1 cellular context compared by ENCODE assay signal in the genomic region with DNA sequence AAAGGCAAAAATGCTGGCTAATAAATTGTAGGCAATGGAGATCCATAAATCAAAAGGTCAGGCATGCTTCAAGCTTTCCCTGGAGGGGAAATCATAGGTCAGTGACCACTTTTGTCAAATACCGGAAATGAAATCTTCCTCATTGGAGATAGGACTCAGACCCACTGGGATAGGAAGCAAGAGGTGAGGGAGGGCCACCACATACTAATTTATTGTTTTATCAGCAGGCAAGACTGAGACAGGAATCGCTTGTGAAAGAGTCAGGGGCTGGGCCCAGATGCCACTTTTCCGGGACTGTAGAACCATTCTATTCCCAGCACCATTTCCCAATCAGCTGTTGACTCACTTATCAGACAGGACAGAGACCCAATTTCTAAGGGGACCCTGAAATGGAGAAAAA.
TF ChIP-seq lines count a peak whose summit lies in the region.

No MANE protein-coding gene starts in this region.

TF ChIP-seq in K562, 482 proteins besides CTCF, POLR2A, EP300 and RAD21 (continued from another document and continues in another):
- TF ChIP-seq, protein P1, sequence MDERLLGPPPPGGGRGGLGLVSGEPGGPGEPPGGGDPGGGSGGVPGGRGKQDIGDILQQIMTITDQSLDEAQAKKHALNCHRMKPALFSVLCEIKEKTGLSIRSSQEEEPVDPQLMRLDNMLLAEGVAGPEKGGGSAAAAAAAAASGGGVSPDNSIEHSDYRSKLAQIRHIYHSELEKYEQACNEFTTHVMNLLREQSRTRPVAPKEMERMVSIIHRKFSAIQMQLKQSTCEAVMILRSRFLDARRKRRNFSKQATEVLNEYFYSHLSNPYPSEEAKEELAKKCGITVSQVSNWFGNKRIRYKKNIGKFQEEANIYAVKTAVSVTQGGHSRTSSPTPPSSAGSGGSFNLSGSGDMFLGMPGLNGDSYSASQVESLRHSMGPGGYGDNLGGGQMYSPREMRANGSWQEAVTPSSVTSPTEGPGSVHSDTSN (CRISPR knock-in tag; IDR thresholded peaks at IDR 0.05; ENCODE audit: low read depth) = no peak
- TF ChIP-seq, protein P1 (tag; conservative IDR thresholded peaks at IDR 0.05; ENCODE audit: low read depth) = peak; percentile 50; the same call in 1 of the 2 replicates
- no peak for TF ChIP-seq OTX1 (CRISPR knock-in tag; IDR thresholded peaks at IDR 0.05)
- TF ChIP-seq KAT7 (CRISPR knock-in tag; IDR thresholded peaks at IDR 0.05; ENCODE audit: borderline replicate concordance) = no peak
- TF ChIP-seq ZNF79 (CRISPR knock-in tag; IDR thresholded peaks at IDR 0.05; ENCODE audit: low read depth) = no peak
- TF ChIP-seq PHF20 (IDR thresholded peaks at IDR 0.05; ENCODE audit: partially characterized antibody) = no peak
- TF ChIP-seq POU5F1 (IDR thresholded peaks at IDR 0.05; ENCODE audit: borderline replicate concordance, low read depth, low read length, partially characterized antibody) = no peak
- TF ChIP-seq ZNF12 (CRISPR knock-in tag; IDR thresholded peaks at IDR 0.05) = no peak
- TF ChIP-seq KLF16 (IDR thresholded peaks at IDR 0.05) = no peak
- TF ChIP-seq FOXP1 (CRISPR knock-in tag; IDR thresholded peaks at IDR 0.05) = no peak
- no peak for TF ChIP-seq RAD51 (IDR thresholded peaks at IDR 0.05; ENCODE audit: borderline replicate concordance, low read depth)
- no peak for TF ChIP-seq ZNF77 (CRISPR knock-in tag; IDR thresholded peaks at IDR 0.05)
- no peak for TF ChIP-seq SRSF7 (optimal IDR thresholded peaks at IDR 0.05; ENCODE audit: low read depth, low read length)
- TF ChIP-seq FOXK1 (CRISPR knock-in tag; IDR thresholded peaks at IDR 0.05; ENCODE audit: borderline replicate concordance) = no peak
- TF ChIP-seq ETS2 (tag; IDR thresholded peaks at IDR 0.05; ENCODE audit: borderline replicate concordance, poor library complexity, severe bottlenecking) = no peak
- TF ChIP-seq PRPF4 (IDR thresholded peaks at IDR 0.05; ENCODE audit: insufficient read depth, low read depth, low read length, poor library complexity, severe bottlenecking) = no peak
- TF ChIP-seq ZNF224 (CRISPR knock-in tag; IDR thresholded peaks at IDR 0.05) = no peak
- no peak for TF ChIP-seq AFF4 (CRISPR knock-in tag; IDR thresholded peaks at IDR 0.05)
- no peak for TF ChIP-seq KDM5B (IDR thresholded peaks at IDR 0.05; ENCODE audit: insufficient replicate concordance, low read depth, low read length)
- no peak for TF ChIP-seq ETV6 (IDR thresholded peaks at IDR 0.05; ENCODE audit: borderline replicate concordance in 1 of 2, low read depth in 2 of 2, low read length in 1 of 2)
- TF ChIP-seq ETV6 (CRISPR knock-in tag; IDR thresholded peaks at IDR 0.05; ENCODE audit: borderline replicate concordance) = no peak
- TF ChIP-seq PATZ1 (CRISPR knock-in tag; IDR thresholded peaks at IDR 0.05; ENCODE audit: borderline replicate concordance) = no peak
- no peak for TF ChIP-seq ZBTB33 (CRISPR knock-in tag; IDR thresholded peaks at IDR 0.05)
- TF ChIP-seq RBM15 (IDR thresholded peaks at IDR 0.05; ENCODE audit: insufficient read depth, low read length) = no peak
- TF ChIP-seq REST (CRISPR knock-in tag; IDR thresholded peaks at IDR 0.05; ENCODE audit: low read depth) = no peak
- TF ChIP-seq, protein P2, sequence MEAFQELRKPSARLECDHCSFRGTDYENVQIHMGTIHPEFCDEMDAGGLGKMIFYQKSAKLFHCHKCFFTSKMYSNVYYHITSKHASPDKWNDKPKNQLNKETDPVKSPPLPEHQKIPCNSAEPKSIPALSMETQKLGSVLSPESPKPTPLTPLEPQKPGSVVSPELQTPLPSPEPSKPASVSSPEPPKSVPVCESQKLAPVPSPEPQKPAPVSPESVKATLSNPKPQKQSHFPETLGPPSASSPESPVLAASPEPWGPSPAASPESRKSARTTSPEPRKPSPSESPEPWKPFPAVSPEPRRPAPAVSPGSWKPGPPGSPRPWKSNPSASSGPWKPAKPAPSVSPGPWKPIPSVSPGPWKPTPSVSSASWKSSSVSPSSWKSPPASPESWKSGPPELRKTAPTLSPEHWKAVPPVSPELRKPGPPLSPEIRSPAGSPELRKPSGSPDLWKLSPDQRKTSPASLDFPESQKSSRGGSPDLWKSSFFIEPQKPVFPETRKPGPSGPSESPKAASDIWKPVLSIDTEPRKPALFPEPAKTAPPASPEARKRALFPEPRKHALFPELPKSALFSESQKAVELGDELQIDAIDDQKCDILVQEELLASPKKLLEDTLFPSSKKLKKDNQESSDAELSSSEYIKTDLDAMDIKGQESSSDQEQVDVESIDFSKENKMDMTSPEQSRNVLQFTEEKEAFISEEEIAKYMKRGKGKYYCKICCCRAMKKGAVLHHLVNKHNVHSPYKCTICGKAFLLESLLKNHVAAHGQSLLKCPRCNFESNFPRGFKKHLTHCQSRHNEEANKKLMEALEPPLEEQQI (IDR thresholded peaks at IDR 0.05) = no peak
- TF ChIP-seq, protein P3, sequence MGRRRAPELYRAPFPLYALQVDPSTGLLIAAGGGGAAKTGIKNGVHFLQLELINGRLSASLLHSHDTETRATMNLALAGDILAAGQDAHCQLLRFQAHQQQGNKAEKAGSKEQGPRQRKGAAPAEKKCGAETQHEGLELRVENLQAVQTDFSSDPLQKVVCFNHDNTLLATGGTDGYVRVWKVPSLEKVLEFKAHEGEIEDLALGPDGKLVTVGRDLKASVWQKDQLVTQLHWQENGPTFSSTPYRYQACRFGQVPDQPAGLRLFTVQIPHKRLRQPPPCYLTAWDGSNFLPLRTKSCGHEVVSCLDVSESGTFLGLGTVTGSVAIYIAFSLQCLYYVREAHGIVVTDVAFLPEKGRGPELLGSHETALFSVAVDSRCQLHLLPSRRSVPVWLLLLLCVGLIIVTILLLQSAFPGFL (CRISPR knock-in tag; IDR thresholded peaks at IDR 0.05) = no peak
- peak; percentile 58 for TF ChIP-seq ETV1 (tag; conservative IDR thresholded peaks at IDR 0.05; ENCODE audit: low read depth)
- TF ChIP-seq PHB (CRISPR knock-in tag; IDR thresholded peaks at IDR 0.05) = no peak
- TF ChIP-seq PYGO2 (tag; IDR thresholded peaks at IDR 0.05) = no peak
